Comparison of ENCODE assay signal across 27 cellular contexts in the genomic region with DNA sequence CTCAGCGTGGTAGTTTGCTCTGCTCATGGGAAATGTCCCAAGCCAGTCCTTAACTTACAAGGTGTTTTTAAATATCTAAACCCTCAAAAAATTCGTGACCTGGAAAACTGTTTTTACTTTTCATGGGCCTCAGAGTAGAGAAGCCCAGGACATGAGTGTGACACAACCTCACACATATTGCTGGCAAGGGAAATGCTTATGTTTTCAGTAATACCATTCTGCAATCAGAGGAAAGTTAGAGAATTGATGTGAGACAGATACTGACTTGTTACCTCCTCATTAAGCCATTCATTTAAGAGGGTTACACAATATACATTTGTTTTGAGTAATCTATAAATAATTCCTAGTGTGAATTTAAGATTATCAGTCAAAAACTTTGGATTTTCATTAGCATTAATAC.
"Had no signal": no experiment of that assay in that cellular context is flagged by ENCODE, and none has a peak within 500 bp of the region (broad histone marks: within the 10 kb centered on the region; RNA-seq: fewer than 3 reads in every experiment).

No MANE protein-coding gene starts in this region.

- H3K4me3 ChIP-seq: stomach, suprapubic skin, testis, thoracic aorta, tibial artery, tibial nerve, transverse colon, upper lobe of left lung, uterus, vagina had no signal

- H3K4me1 ChIP-seq: testis, upper lobe of left lung, uterus had no signal

- H3K4me3 Mint-ChIP-seq: stimulated activated effector memory CD8-positive, alpha-beta T cell treated with anti-CD3 and anti-CD28 coated beads, Interleukin-12 subunit alpha, Interleukin-12 subunit beta, amount 100 ng/mL, for 72 hours; stimulated activated memory B cell treated with anti-CD40 and anti-IgM and Interleukin-4, amounts not matched to agents 10 μg/mL and 1 μg/mL and 100 μg/mL, for 72 hours; stimulated activated naive B cell treated with anti-CD40 and anti-IgM and Interleukin-4, amounts not matched to agents 10 μg/mL and 1 μg/mL and 100 μg/mL, for 72 hours; stimulated activated naive CD8-positive, alpha-beta T cell treated with anti-CD3 and anti-CD28 coated beads, Interleukin-15, amount 100 ng/mL, for 72 hours; stimulated activated naive CD8-positive, alpha-beta T cell treated with anti-CD3 and anti-CD28 coated beads, Interleukin-15, Interleukin-2, amounts not matched to agents 100 ng/mL and 50 ng/mL, for 24 hours; type B pancreatic cell had no signal

- H3K9me3 Mint-ChIP-seq: stimulated activated effector memory CD8-positive, alpha-beta T cell treated with anti-CD3 and anti-CD28 coated beads, Interleukin-12 subunit alpha, Interleukin-12 subunit beta, amount 100 ng/mL, for 72 hours; stimulated activated memory B cell treated with anti-CD40 and anti-IgM and Interleukin-4, amounts not matched to agents 10 μg/mL and 1 μg/mL and 100 μg/mL, for 72 hours; stimulated activated naive B cell treated with anti-CD40 and anti-IgM and Interleukin-4, amounts not matched to agents 10 μg/mL and 1 μg/mL and 100 μg/mL, for 72 hours; stimulated activated naive CD8-positive, alpha-beta T cell treated with anti-CD3 and anti-CD28 coated beads, Interleukin-15, amount 100 ng/mL, for 72 hours; type B pancreatic cell had no signal

- H3K27me3 ChIP-seq: stomach, suprapubic skin, testis, tibial artery, tibial nerve, transverse colon, upper lobe of left lung, uterus, vagina had no signal

- ATAC-seq: stimulated activated effector memory CD8-positive, alpha-beta T cell treated with anti-CD3 and anti-CD28 coated beads, Interleukin-12 subunit alpha, Interleukin-12 subunit beta, amount 100 ng/mL, for 72 hours; stimulated activated memory B cell treated with anti-CD40 and anti-IgM and Interleukin-4, amounts not matched to agents 10 μg/mL and 1 μg/mL and 100 μg/mL, for 72 hours; stimulated activated naive B cell treated with anti-CD40 and anti-IgM and Interleukin-4, amounts not matched to agents 10 μg/mL and 1 μg/mL and 100 μg/mL, for 72 hours; stimulated activated naive CD8-positive, alpha-beta T cell treated with anti-CD3 and anti-CD28 coated beads, Interleukin-15, amount 100 ng/mL, for 72 hours; stimulated activated naive CD8-positive, alpha-beta T cell treated with anti-CD3 and anti-CD28 coated beads, Interleukin-15, Interleukin-2, amounts not matched to agents 100 U/mL and 50 U/mL, for 24 hours had no signal

- H3K9me3 ChIP-seq: stomach, suprapubic skin, testis, thoracic aorta, tibial artery, tibial nerve, transverse colon, upper lobe of left lung, uterus, vagina had no signal

- H3K27ac Mint-ChIP-seq: stimulated activated effector memory CD8-positive, alpha-beta T cell treated with anti-CD3 and anti-CD28 coated beads, Interleukin-12 subunit alpha, Interleukin-12 subunit beta, amount 100 ng/mL, for 72 hours; stimulated activated memory B cell treated with anti-CD40 and anti-IgM and Interleukin-4, amounts not matched to agents 10 μg/mL and 1 μg/mL and 100 μg/mL, for 72 hours; stimulated activated naive B cell treated with anti-CD40 and anti-IgM and Interleukin-4, amounts not matched to agents 10 μg/mL and 1 μg/mL and 100 μg/mL, for 72 hours; stimulated activated naive CD8-positive, alpha-beta T cell treated with anti-CD3 and anti-CD28 coated beads, Interleukin-15, amount 100 ng/mL, for 72 hours; stimulated activated naive CD8-positive, alpha-beta T cell treated with anti-CD3 and anti-CD28 coated beads, Interleukin-15, Interleukin-2, amounts not matched to agents 100 ng/mL and 50 ng/mL, for 24 hours; type B pancreatic cell had no signal

- DNase-seq: stimulated activated CD4-positive, alpha-beta T cell treated with anti-CD3 and anti-CD28 coated beads, Interleukin-2, amount 100 ng/mL, for 24 hours; stimulated activated CD4-positive, alpha-beta T cell treated with anti-CD3 and anti-CD28 coated beads, Interleukin-2, amount 100 ng/mL, for 48 hours; stimulated activated CD4-positive, alpha-beta T cell treated with anti-CD3 and anti-CD28 coated beads, Interleukin-4, amount 100 ng/mL, for 1 hour; stimulated activated CD4-positive, alpha-beta T cell treated with anti-CD3 and anti-CD28 coated beads, Interleukin-4, amount 100 ng/mL, for 24 hours; stimulated activated CD4-positive, alpha-beta T cell treated with anti-CD3 and anti-CD28 coated beads, Interleukin-4, amount 100 ng/mL, for 4 hours; stimulated activated CD8-positive, alpha-beta memory T cell treated with anti-CD3 and anti-CD28 coated beads, Interleukin-4, amount 100 ng/mL, for 48 hours; stimulated activated naive B cell treated with anti-CD40 and anti-IgM and Interleukin-4, amounts not matched to agents 10 μg/mL and 1 μg/mL and 100 μg/mL, for 72 hours; stimulated activated naive CD4-positive, alpha-beta T cell; stimulated activated naive CD4-positive, alpha-beta T cell treated with Interleukin-2 at 50 U/mL for 16 hours; stimulated activated naive CD8-positive, alpha-beta T cell treated with anti-CD3 and anti-CD28 coated beads, Interleukin-15, amount 100 ng/mL, for 72 hours; stimulated activated naive CD8-positive, alpha-beta T cell treated with anti-CD3 and anti-CD28 coated beads, Interleukin-15, Interleukin-2, amounts not matched to agents 100 U/mL and 50 U/mL, for 24 hours; stomach; substantia nigra; testis; tibial artery; transverse colon; trophoblast cell; upper lobe of left lung; uterus had no signal

- H3K27ac ChIP-seq: suprapubic skin, testis, tibial nerve, transverse colon, upper lobe of left lung, uterus, vagina had no signal

- H3K27me3 Mint-ChIP-seq: stimulated activated naive CD8-positive, alpha-beta T cell treated with anti-CD3 and anti-CD28 coated beads, Interleukin-15, amount 100 ng/mL, for 72 hours; stimulated activated naive CD8-positive, alpha-beta T cell treated with anti-CD3 and anti-CD28 coated beads, Interleukin-15, Interleukin-2, amounts not matched to agents 100 ng/mL and 50 ng/mL, for 24 hours; type B pancreatic cell had no signal

- H3K36me3 Mint-ChIP-seq: stimulated activated memory B cell treated with anti-CD40 and anti-IgM and Interleukin-4, amounts not matched to agents 10 μg/mL and 1 μg/mL and 100 μg/mL, for 72 hours; stimulated activated naive B cell treated with anti-CD40 and anti-IgM and Interleukin-4, amounts not matched to agents 10 μg/mL and 1 μg/mL and 100 μg/mL, for 72 hours had no signal

- H3K36me3 ChIP-seq: transverse colon, uterus had no signal
